In genomic region chr4:87266986-87267385, GRCh38 we compare ENCODE assay signal across 17 cellular contexts. TPM values are rescaled to one million over a fixed set of nuclear protein-coding genes. Genes with fewer than 3 reads are reported as not detected.
A peak's percentile ranks its signal among the peaks of the same experiment; 100 is the strongest.
DNase-seq lines count a peak whose midpoint lies in the region; ATAC-seq and TF ChIP-seq lines count a peak whose summit lies in the region.
"Had no signal": no experiment of that assay in that cellular context is flagged by ENCODE, and none has a peak within 500 bp of the region (broad histone marks: within the 10 kb centered on the region; RNA-seq: fewer than 3 reads in every experiment).

No MANE protein-coding gene starts in this region.

- no peaks in the 10 kb centered on the region for H3K36me3 ChIP-seq in BE2C
- no peaks in the 10 kb centered on the region for H3K36me3 ChIP-seq in mesendoderm (ENCODE audit: control insufficient read depth, insufficient read depth, low read length)
- H3K36me3 ChIP-seq in subcutaneous abdominal adipose tissue (ENCODE audit: control insufficient read depth in 5 of 5, insufficient read depth in 5 of 5, low read length in 5 of 5), result no peaks in the 10 kb centered on the region
- H3K36me3 ChIP-seq: BLaER1 treated with 17β-estradiol and CSF1 and Interleukin-3, amounts not matched to agents 10 nM and 100 nM had no signal

- H4K8ac ChIP-seq in mesendoderm (ENCODE audit: low read depth, low read length), result no peak overlapping the region

- no peak overlapping the region for H2BK120ac ChIP-seq in mesendoderm (ENCODE audit: low read depth, low read length)

- TF ChIP-seq CTCF in BE2C (IDR thresholded peaks at IDR 0.05; ENCODE audit: low read depth, low read length), result no peak

- no peaks in the 10 kb centered on the region for H3K79me2 ChIP-seq in mesendoderm (ENCODE audit: control insufficient read depth, insufficient read depth, low read length)

- no peak overlapping the region for H3K4me2 ChIP-seq in mesendoderm (ENCODE audit: low read length)
- H3K4me2 ChIP-seq: BLaER1 treated with 17β-estradiol and CSF1 and Interleukin-3, amounts not matched to agents 10 nM and 100 nM had no signal

- ATAC-seq in SK-N-SH treated with all-trans-retinoic acid at 6 μM for 48 hours, result no peak
- ATAC-seq in HG02763 (IDR thresholded peaks at IDR 0.05; ENCODE audit: unreplicated experiment), result no peak
- ATAC-seq: CD8-positive, alpha-beta T cell; GM12878; HCT116 had no signal

- H3K9me3 ChIP-seq in BE2C, result no peaks in the 10 kb centered on the region
- H3K9me3 ChIP-seq in subcutaneous abdominal adipose tissue (ENCODE audit: control insufficient read depth in 5 of 5, low read length in 5 of 5), result peaks cover 0 to 7% (median 0%) of the 10 kb centered on the region in 5 donors

- H3K27me3 ChIP-seq in BE2C, result no peaks in the 10 kb centered on the region
- no peaks in the 10 kb centered on the region for H3K27me3 ChIP-seq in mesendoderm (ENCODE audit: insufficient read depth, low read length, poor library complexity)
- no peaks in the 10 kb centered on the region for H3K27me3 ChIP-seq in subcutaneous abdominal adipose tissue (ENCODE audit: control insufficient read depth in 5 of 5, insufficient read depth in 4 of 5, low read length in 5 of 5)
- H3K27me3 ChIP-seq: BLaER1 treated with 17β-estradiol and CSF1 and Interleukin-3, amounts not matched to agents 10 nM and 100 nM had no signal

- H2BK15ac ChIP-seq in mesendoderm (replicated peaks; ENCODE audit: low read depth), result no peak overlapping the region

- no peak overlapping the region for H3K23ac ChIP-seq in mesendoderm (ENCODE audit: low read length)

- WGBS in mesendoderm (ENCODE audit: extremely low coverage, insufficient coverage, low lambda C conversion rate), result 100% methylated on average over 2 of the region's 3 CpGs

- H3K4me1 ChIP-seq in BE2C (no peaks in the 10 kb centered on the region), mesendoderm (ENCODE audit: control insufficient read depth, low read depth, low read length) (no peaks in the 10 kb centered on the region), subcutaneous abdominal adipose tissue (ENCODE audit: control insufficient read depth in 5 of 5, insufficient read depth in 5 of 5, low read length in 5 of 5) (peaks cover 0 to 19% (median 6%) of the 10 kb centered on the region in 5 donors)

- H3K27ac ChIP-seq in mesendoderm (ENCODE audit: low read depth, low read length), result no peak overlapping the region
- H3K27ac ChIP-seq in subcutaneous abdominal adipose tissue (ENCODE audit: low read depth, low read length), result peak overlapping the region; percentile 38
- H3K27ac ChIP-seq: BLaER1 treated with 17β-estradiol and CSF1 and Interleukin-3, amounts not matched to agents 10 nM and 100 nM had no signal

- no peak overlapping the region for H4K5ac ChIP-seq in mesendoderm (ENCODE audit: low read length)

- no peak overlapping the region for H3K56ac ChIP-seq in mesendoderm (ENCODE audit: low read length)

- no peak overlapping the region for H2BK5ac ChIP-seq in mesendoderm (ENCODE audit: low read length)

- no peaks in the 10 kb centered on the region for H3K79me1 ChIP-seq in mesendoderm (ENCODE audit: low read length)

- peak overlapping the region; percentile 6 for H3K4me3 ChIP-seq in BE2C (ENCODE audit: low read depth, low read length)
- H3K4me3 ChIP-seq in mesendoderm (ENCODE audit: low read length), result no peak overlapping the region
- H3K4me3 ChIP-seq in subcutaneous abdominal adipose tissue (ENCODE audit: low read depth in 1 of 5, low read length in 5 of 5), result peak overlapping the region in 1 of 5 donors; percentile 23
- H3K4me3 ChIP-seq: BLaER1 treated with 17β-estradiol and CSF1 and Interleukin-3, amounts not matched to agents 10 nM and 100 nM; GM12878 had no signal

- H2AK5ac ChIP-seq in mesendoderm (ENCODE audit: low read length), result no peak overlapping the region

- no peak overlapping the region for H3K18ac ChIP-seq in mesendoderm (ENCODE audit: low read length)

- no peak overlapping the region for H3K4ac ChIP-seq in mesendoderm (ENCODE audit: low read depth, low read length)

- DNase-seq in BE2C (no peak), mesendoderm (peak; percentile 6), iPS-NIHi11 (ENCODE audit: low spot score) (no peak)
- no peak for DNase-seq in stimulated activated CD4-positive, alpha-beta T cell treated with anti-CD3 and anti-CD28 coated beads, Interleukin-1b, Interleukin-23, amount 100 ng/mL, for 48 hours
- DNase-seq: 8988T; Calu3; CD8-positive, alpha-beta T cell; DMS79 treated with DMSO at 0.1 percent for 48 hours; GOT3; H7; HFFc6 had no signal

- H3K9ac ChIP-seq in mesendoderm (ENCODE audit: low read length) (no peak overlapping the region), subcutaneous abdominal adipose tissue (ENCODE audit: low read length in 5 of 5) (no peak overlapping the region)
- H3K9ac ChIP-seq: BLaER1 treated with 17β-estradiol and CSF1 and Interleukin-3, amounts not matched to agents 10 nM and 100 nM had no signal

TF ChIP-seq in SK-N-SH treated with all-trans-retinoic acid at 6 μM for 48 hours, 23 proteins besides CTCF, POLR2A, EP300 and RAD21:
- TF ChIP-seq ISL1 (CRISPR knock-in tag; IDR thresholded peaks at IDR 0.05) (peak; percentile 96), CSDC2 (CRISPR knock-in tag; IDR thresholded peaks at IDR 0.05) (no peak), ZNF70 (CRISPR knock-in tag; IDR thresholded peaks at IDR 0.05) (no peak)

RNA-seq across cellular contexts. Expression of gene KLHL8, which starts 46.6 kb away (rescaled TPM):
- 17.0 TPM for polyA plus RNA-seq in BE2C (2012; ENCODE audit: insufficient read depth, insufficient read length, low read depth)
- 3.2 TPM for polyA plus RNA-seq in mesendoderm (2013, experiment 1 of 2)
- polyA plus RNA-seq in mesendoderm (2013, experiment 2 of 2), result 3.2 TPM

RNA-seq across cellular contexts. Expression of gene HSD17B13, which starts 55.7 kb away (rescaled TPM):
- not detected for polyA plus RNA-seq in BE2C (2012; ENCODE audit: insufficient read depth, insufficient read length, low read depth)
- polyA plus RNA-seq in mesendoderm (2013, experiment 1 of 2), result not detected
- polyA plus RNA-seq in mesendoderm (2013, experiment 2 of 2), result not detected
